Comparison of ENCODE assay signal across 16 cellular contexts in genomic region chr18:66838340-66838987, GRCh38.
"Had no signal": no experiment of that assay in that cellular context is flagged by ENCODE, and none has a peak within 500 bp of the region (broad histone marks: within the 10 kb centered on the region; RNA-seq: fewer than 3 reads in every experiment).

No MANE protein-coding gene starts in this region.

- H3K27me3 Mint-ChIP-seq: activated CD4-positive, alpha-beta T cell treated with anti-CD3 and anti-CD28 coated beads, Interleukin-2, amount 10 ng/mL, durations not matched to agents 7 days and 5 days; activated naive CD8-positive, alpha-beta T cell treated with anti-CD3 and anti-CD28 coated beads, Interleukin-2, amount 10 ng/mL, durations not matched to agents 7 days and 5 days; memory B cell; naive thymus-derived CD4-positive, alpha-beta T cell; stimulated activated naive CD8-positive, alpha-beta T cell treated with anti-CD3 and anti-CD28 coated beads, Interleukin-15, amount 100 ng/mL, for 72 hours; type B pancreatic cell had no signal

- H3K27ac Mint-ChIP-seq: activated CD4-positive, alpha-beta T cell treated with anti-CD3 and anti-CD28 coated beads, Interleukin-2, amount 10 ng/mL, durations not matched to agents 7 days and 5 days; activated naive CD8-positive, alpha-beta T cell treated with anti-CD3 and anti-CD28 coated beads, Interleukin-2, amount 10 ng/mL, durations not matched to agents 7 days and 5 days; memory B cell; naive thymus-derived CD4-positive, alpha-beta T cell; stimulated activated naive CD8-positive, alpha-beta T cell treated with anti-CD3 and anti-CD28 coated beads, Interleukin-15, amount 100 ng/mL, for 72 hours; type B pancreatic cell had no signal

- ATAC-seq: left lobe of liver; mucosa of descending colon; naive thymus-derived CD4-positive, alpha-beta T cell; stimulated activated naive CD8-positive, alpha-beta T cell treated with anti-CD3 and anti-CD28 coated beads, Interleukin-15, amount 100 ng/mL, for 72 hours had no signal

- H3K4me3 ChIP-seq: mucosa of descending colon, skin epidermis had no signal

- H3K9me3 ChIP-seq: mucosa of descending colon, neutrophil had no signal

- H3K4me3 Mint-ChIP-seq: activated CD4-positive, alpha-beta T cell treated with anti-CD3 and anti-CD28 coated beads, Interleukin-2, amount 10 ng/mL, durations not matched to agents 7 days and 5 days; activated naive CD8-positive, alpha-beta T cell treated with anti-CD3 and anti-CD28 coated beads, Interleukin-2, amount 10 ng/mL, durations not matched to agents 7 days and 5 days; memory B cell; naive thymus-derived CD4-positive, alpha-beta T cell; stimulated activated naive CD8-positive, alpha-beta T cell treated with anti-CD3 and anti-CD28 coated beads, Interleukin-15, amount 100 ng/mL, for 72 hours; type B pancreatic cell had no signal

- H3K36me3 ChIP-seq: brain microvascular endothelial cell, neutrophil had no signal

- H3K36me3 Mint-ChIP-seq: activated naive CD8-positive, alpha-beta T cell treated with anti-CD3 and anti-CD28 coated beads, Interleukin-2, amount 10 ng/mL, durations not matched to agents 7 days and 5 days; memory B cell; type B pancreatic cell had no signal

- H3K27ac ChIP-seq: brain microvascular endothelial cell, neutrophil, skin epidermis had no signal

- DNase-seq: activated CD4-positive, alpha-beta T cell treated with anti-CD3 and anti-CD28 coated beads, Interleukin-2, amount 10 ng/mL, durations not matched to agents 7 days and 5 days; activated CD4-positive, CD25-positive, alpha-beta regulatory T cell; activated naive CD8-positive, alpha-beta T cell treated with anti-CD3 and anti-CD28 coated beads, Interleukin-2, amount 10 ng/mL, durations not matched to agents 7 days and 5 days; brain microvascular endothelial cell; dermis blood vessel endothelial cell; erythroblast; islet precursor cell; naive thymus-derived CD4-positive, alpha-beta T cell; stimulated activated naive CD8-positive, alpha-beta T cell treated with anti-CD3 and anti-CD28 coated beads, Interleukin-15, amount 100 ng/mL, for 72 hours; T-helper 2 cell had no signal

- H3K9me3 Mint-ChIP-seq: activated CD4-positive, alpha-beta T cell treated with anti-CD3 and anti-CD28 coated beads, Interleukin-2, amount 10 ng/mL, durations not matched to agents 7 days and 5 days; activated naive CD8-positive, alpha-beta T cell treated with anti-CD3 and anti-CD28 coated beads, Interleukin-2, amount 10 ng/mL, durations not matched to agents 7 days and 5 days; memory B cell; type B pancreatic cell had no signal

- H3K27me3 ChIP-seq: brain microvascular endothelial cell, neutrophil had no signal

- H3K4me1 Mint-ChIP-seq: activated CD4-positive, alpha-beta T cell treated with anti-CD3 and anti-CD28 coated beads, Interleukin-2, amount 10 ng/mL, durations not matched to agents 7 days and 5 days; activated naive CD8-positive, alpha-beta T cell treated with anti-CD3 and anti-CD28 coated beads, Interleukin-2, amount 10 ng/mL, durations not matched to agents 7 days and 5 days; memory B cell; naive thymus-derived CD4-positive, alpha-beta T cell; stimulated activated naive CD8-positive, alpha-beta T cell treated with anti-CD3 and anti-CD28 coated beads, Interleukin-15, amount 100 ng/mL, for 72 hours had no signal
